17 cellular contexts compared by ENCODE assay signal in the genomic region with DNA sequence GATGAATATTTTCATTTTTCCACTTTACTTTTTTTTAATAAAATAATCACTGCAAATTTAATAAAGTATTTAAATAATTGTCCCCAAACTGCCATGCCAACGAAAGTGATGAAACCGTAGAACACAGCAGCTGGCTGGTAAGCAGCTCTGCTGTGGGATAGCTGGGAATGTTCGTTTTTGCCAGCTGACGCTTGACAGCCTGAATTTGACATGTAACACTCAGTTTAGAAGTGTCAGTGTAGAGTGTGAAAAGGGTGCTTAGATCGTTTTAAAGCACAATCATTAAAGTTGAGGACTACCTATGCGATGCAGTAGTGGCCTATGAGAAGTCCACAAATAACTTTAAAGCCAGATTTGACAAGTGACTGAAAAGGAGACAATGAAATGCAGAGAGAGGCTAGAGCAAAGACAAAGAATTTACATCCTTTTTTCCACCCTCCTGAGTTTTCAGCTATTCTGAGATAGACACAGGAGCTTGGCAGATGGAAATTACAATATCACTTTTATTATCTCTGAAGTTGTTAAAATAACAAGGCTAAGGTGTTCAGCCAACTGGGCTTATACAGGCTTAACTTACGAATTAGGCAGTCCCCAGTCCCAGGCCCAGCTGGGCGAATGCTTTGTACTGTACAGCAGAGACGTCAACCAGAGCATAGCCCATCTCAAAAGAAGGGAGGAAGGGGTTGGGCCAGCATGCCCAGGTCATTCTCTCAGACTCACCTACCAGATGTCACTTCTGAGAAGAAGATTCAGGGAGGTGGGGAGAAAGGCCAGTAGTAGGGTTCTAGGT.
"Had no signal": no experiment of that assay in that cellular context is flagged by ENCODE, and none has a peak within 500 bp of the region (broad histone marks: within the 10 kb centered on the region; RNA-seq: fewer than 3 reads in every experiment).

No MANE protein-coding gene starts in this region.

- H3K27ac ChIP-seq: coronary artery, lower lobe of right lung, tibial artery, upper lobe of left lung had no signal

- H3K9me3 Mint-ChIP-seq: nephron; stimulated activated effector memory CD8-positive, alpha-beta T cell treated with anti-CD3 and anti-CD28 coated beads, Interleukin-12 subunit alpha, Interleukin-12 subunit beta, amount 100 ng/mL, for 72 hours had no signal

- DNase-seq: caudate nucleus; effector CD4-positive, alpha-beta T cell; foreskin melanocyte; head of caudate nucleus; hypothalamus; kidney glomerular epithelial cell; lower lobe of right lung; stimulated activated CD4-positive, alpha-beta T cell treated with anti-CD3 and anti-CD28 coated beads, Interleukin-4, amount 100 ng/mL, for 1 hour; stimulated activated CD8-positive, alpha-beta memory T cell treated with anti-CD3 and anti-CD28 coated beads, Interleukin-4, amount 100 ng/mL, for 48 hours; stimulated activated naive CD8-positive, alpha-beta T cell treated with anti-CD3 and anti-CD28 coated beads, Interleukin-15, Interleukin-2, amounts not matched to agents 100 U/mL and 50 U/mL, for 24 hours; tibial artery; upper lobe of left lung had no signal

- H3K4me1 Mint-ChIP-seq: mesothelial cell of epicardium; stimulated activated effector memory CD8-positive, alpha-beta T cell treated with anti-CD3 and anti-CD28 coated beads, Interleukin-12 subunit alpha, Interleukin-12 subunit beta, amount 100 ng/mL, for 72 hours had no signal

- H3K36me3 ChIP-seq: lower lobe of right lung, tibial artery, upper lobe of left lung had no signal

- H3K27me3 Mint-ChIP-seq: memory B cell had no signal

- ATAC-seq: lower lobe of right lung; stimulated activated effector memory CD8-positive, alpha-beta T cell treated with anti-CD3 and anti-CD28 coated beads, Interleukin-12 subunit alpha, Interleukin-12 subunit beta, amount 100 ng/mL, for 72 hours; stimulated activated naive CD8-positive, alpha-beta T cell treated with anti-CD3 and anti-CD28 coated beads, Interleukin-15, Interleukin-2, amounts not matched to agents 100 U/mL and 50 U/mL, for 24 hours had no signal

- H3K27ac Mint-ChIP-seq: memory B cell; mesothelial cell of epicardium; nephron; stimulated activated effector memory CD8-positive, alpha-beta T cell treated with anti-CD3 and anti-CD28 coated beads, Interleukin-12 subunit alpha, Interleukin-12 subunit beta, amount 100 ng/mL, for 72 hours had no signal

- H3K4me3 ChIP-seq: coronary artery, lower lobe of right lung, tibial artery, upper lobe of left lung had no signal

- H3K4me1 ChIP-seq: lower lobe of right lung, tibial artery, upper lobe of left lung had no signal

- H3K9me3 ChIP-seq: lower lobe of right lung, tibial artery had no signal

- H3K36me3 Mint-ChIP-seq: stimulated activated effector memory CD8-positive, alpha-beta T cell treated with anti-CD3 and anti-CD28 coated beads, Interleukin-12 subunit alpha, Interleukin-12 subunit beta, amount 100 ng/mL, for 72 hours had no signal

- H3K4me3 Mint-ChIP-seq: memory B cell; mesothelial cell of epicardium; nephron; stimulated activated effector memory CD8-positive, alpha-beta T cell treated with anti-CD3 and anti-CD28 coated beads, Interleukin-12 subunit alpha, Interleukin-12 subunit beta, amount 100 ng/mL, for 72 hours had no signal

- H3K27me3 ChIP-seq: tibial artery, upper lobe of left lung had no signal
